In the genomic region with DNA sequence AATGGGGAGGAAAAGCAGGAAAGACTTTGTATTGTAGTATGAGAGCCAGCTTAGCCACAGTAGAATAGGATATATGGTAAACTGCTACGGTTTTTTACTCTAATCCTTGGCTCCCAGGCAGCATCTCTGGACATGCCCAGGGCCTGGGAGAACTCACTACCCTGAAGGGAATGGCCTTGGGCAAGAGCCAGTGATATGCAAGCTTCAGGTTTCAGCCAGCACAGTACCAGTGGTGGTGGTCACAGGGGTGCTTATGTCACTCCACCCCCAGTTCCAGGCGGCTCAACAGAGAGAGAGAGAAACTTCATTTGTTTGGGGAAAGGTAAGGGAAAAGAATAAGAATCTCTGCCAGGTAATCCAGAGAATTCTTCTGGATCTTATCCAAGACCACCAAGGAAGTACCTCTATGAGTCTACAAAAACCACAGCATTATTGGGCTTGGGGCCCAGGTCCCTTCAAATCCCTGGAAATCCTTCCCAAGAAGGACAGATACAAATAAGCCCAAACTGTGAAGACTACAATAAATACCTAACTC, we compare ENCODE assay signal across 25 cellular contexts.
DNase-seq lines count a peak whose midpoint lies in the region; TF ChIP-seq lines count a peak whose summit lies in the region.
"Had no signal": no experiment of that assay in that cellular context is flagged by ENCODE, and none has a peak within 500 bp of the region (broad histone marks: within the 10 kb centered on the region; RNA-seq: fewer than 3 reads in every experiment).

No MANE protein-coding gene starts in this region.

- 17% methylated on average over 2 of the region's 2 CpGs for WGBS in mammary epithelial cell (ENCODE audit: low coverage, missing lambda C conversion rate)

- H3K4me3 ChIP-seq in mammary epithelial cell (replicated peaks in 1 of 3; ENCODE audit: insufficient read depth in 1 of 3, low read depth in 2 of 3, low read length in 3 of 3) (no peak overlapping the region), rectal smooth muscle tissue (ENCODE audit: low read length) (no peak overlapping the region)
- H3K4me3 ChIP-seq: PC-9 had no signal

- H3K4me1 Mint-ChIP-seq in MCF 10A (ENCODE audit: insufficient read depth, unreplicated experiment) (no peaks in the 10 kb centered on the region), brain (peaks cover 19% of the 10 kb centered on the region)
- H3K4me1 Mint-ChIP-seq: CD14-positive monocyte; CD8-positive, alpha-beta memory T cell had no signal

- H3K27me3 ChIP-seq in mammary epithelial cell (ENCODE audit: insufficient read depth, low read length) (no peaks in the 10 kb centered on the region), rectal smooth muscle tissue (ENCODE audit: control insufficient read depth, insufficient read depth, low read length) (no peaks in the 10 kb centered on the region)
- H3K27me3 ChIP-seq: BE2C had no signal

- H3K36me3 ChIP-seq in mammary epithelial cell (ENCODE audit: insufficient read depth, low read length): no peaks in the 10 kb centered on the region
- H3K36me3 ChIP-seq in rectal smooth muscle tissue (ENCODE audit: control insufficient read depth, insufficient read depth, low read length): no peaks in the 10 kb centered on the region
- H3K36me3 ChIP-seq: BE2C had no signal

- in situ Hi-C loops in mammary epithelial cell (cut with MboI; ENCODE audit: low sequenced_read_pairs in 2 of 2): no loop called here

- DNase-seq in mammary epithelial cell (peak; percentile 19), MCF 10A (ENCODE audit: unreplicated experiment) (no peak), GM19240 (ENCODE audit: insufficient read length, low spot score) (no peak), activated gamma-delta T cell treated with Interleukin-2 at 50 U/mL for 16 hours (no peak), COLO668 (lab: John Stamatoyannopoulos, UW; ENCODE audit: unreplicated experiment) (no peak)
- DNase-seq: 8988T; ACHN; BE2C; Calu3; CD8-positive, alpha-beta memory T cell; DMS79 treated with DMSO at 0.1 percent for 48 hours; GF-D8; GOT3; HCEC 1CT; KBM-7; NCI-H1048; NCI-H1417; NCI-H1694; NCI-H2029 treated with DMSO at 0.1 percent for 48 hours; NCI-H526 treated with DMSO at 0.1 percent for 48 hours; PC-9; Right ventricle myocardium superior had no signal

- H3K27me3 Mint-ChIP-seq in MCF 10A (ENCODE audit: insufficient read depth, unreplicated experiment) (no peaks in the 10 kb centered on the region), brain (peaks cover 9% of the 10 kb centered on the region)

- H2AFZ ChIP-seq in mammary epithelial cell (ENCODE audit: low read depth, low read length): peak overlapping the region; percentile 29
- H2AFZ ChIP-seq: PC-9 had no signal

- BruUV-seq in mammary epithelial cell (replicated peaks; lab: Mats Ljungman, UMichigan) (no TSS peak), MCF 10A (replicated peaks; lab: Mats Ljungman, UMichigan) (no TSS peak)

- no peaks in the 10 kb centered on the region for H4K20me1 ChIP-seq in mammary epithelial cell (ENCODE audit: insufficient read depth, low read length)

- H3K79me2 ChIP-seq in mammary epithelial cell (ENCODE audit: insufficient read depth, low read length): no peaks in the 10 kb centered on the region

- CTCF ChIA-PET in mammary epithelial cell (lab: Charles Lee; ENCODE audit: low non-redundant PET): no interaction called here
- CTCF ChIA-PET in MCF 10A (lab: Yijun Ruan, JAX): no interaction called here

- H3K4me1 ChIP-seq in mammary epithelial cell (ENCODE audit: insufficient read depth, low read length) (peaks cover 11% of the 10 kb centered on the region), rectal smooth muscle tissue (ENCODE audit: control insufficient read depth, insufficient read depth, low read length) (peaks cover 10% of the 10 kb centered on the region)
- H3K4me1 ChIP-seq: BE2C had no signal

- TF ChIP-seq CTCF in mammary epithelial cell (conservative IDR thresholded peaks at IDR 0.05 in 1 of 2, IDR thresholded peaks at IDR 0.05 in 1 of 2; ENCODE audit: extremely low read depth in 1 of 2, insufficient read depth in 1 of 2, low read depth in 1 of 2, low read length in 2 of 2) (no peak), MCF 10A (IDR thresholded peaks at IDR 0.05; ENCODE audit: unreplicated experiment) (no peak), brain (conservative IDR thresholded peaks at IDR 0.05) (no peak)

- H3K9me3 Mint-ChIP-seq in MCF 10A (ENCODE audit: unreplicated experiment) (peaks cover 21% of the 10 kb centered on the region), brain (peaks cover 4 to 43% (median 22%) of the 10 kb centered on the region in 5 experiments)

- intact Hi-C loops in mammary epithelial cell (cut with micrococcal nuclease): no loop called here
- intact Hi-C loops in MCF 10A (cut with micrococcal nuclease): no loop called here

- no peak overlapping the region for H3K27ac Mint-ChIP-seq in MCF 10A (ENCODE audit: low read depth, unreplicated experiment)
- peak overlapping the region in 3 of 5 experiments; percentile 87 to 91 (median 88) for H3K27ac Mint-ChIP-seq in brain
- H3K27ac Mint-ChIP-seq: CD14-positive monocyte; CD8-positive, alpha-beta memory T cell had no signal

- no peak overlapping the region for H3K9ac ChIP-seq in mammary epithelial cell (ENCODE audit: insufficient read depth, low read length)
- no peak overlapping the region for H3K9ac ChIP-seq in rectal smooth muscle tissue (ENCODE audit: low read length)

- H3K27ac ChIP-seq in mammary epithelial cell (ENCODE audit: insufficient read depth, low read depth, low read length) (no peak overlapping the region), rectal smooth muscle tissue (ENCODE audit: low read depth, low read length) (peak overlapping the region; percentile 27)
- H3K27ac ChIP-seq: PC-9 had no signal

- H3K4me2 ChIP-seq in mammary epithelial cell (ENCODE audit: insufficient read depth, low read depth, low read length): no peak overlapping the region
- H3K4me2 ChIP-seq: PC-9 had no signal

- H3K36me3 Mint-ChIP-seq in MCF 10A (ENCODE audit: insufficient read depth, unreplicated experiment): no peaks in the 10 kb centered on the region
- H3K36me3 Mint-ChIP-seq in brain: no peaks in the 10 kb centered on the region
- H3K36me3 Mint-ChIP-seq: CD14-positive monocyte had no signal

- H3K9me3 ChIP-seq in mammary epithelial cell (replicated peaks; ENCODE audit: insufficient read depth, low read length): no peaks in the 10 kb centered on the region
- H3K9me3 ChIP-seq: BE2C had no signal

- H3K4me3 Mint-ChIP-seq in MCF 10A (ENCODE audit: unreplicated experiment) (no peak overlapping the region), brain (no peak overlapping the region)
- H3K4me3 Mint-ChIP-seq: CD14-positive monocyte; CD8-positive, alpha-beta memory T cell had no signal

- dilution Hi-C loops in mammary epithelial cell (cut with HindIII; ENCODE audit: low sequenced_read_pairs): loop anchor here (5.0 kb wide), 1 partner anchor 50 kb away; no protein-coding TSS in a partner anchor

- POLR2A ChIA-PET in MCF 10A (lab: Yijun Ruan, JAX): interaction anchor here (0.7 to 1.2 kb wide), 3 partner anchors 11 to 622 kb away, joined by 3 to 5 read pairs (median 3); no protein-coding TSS in a partner anchor
